ENCODE assay signal across 10 cellular contexts in genomic region chrX:48465336-48465933, GRCh38. TPM values are rescaled to one million over a fixed set of nuclear protein-coding genes. Genes with fewer than 3 reads are reported as not detected.
DNase-seq lines count a peak whose midpoint lies in the region; ATAC-seq and TF ChIP-seq lines count a peak whose summit lies in the region.
"Had no signal": no experiment of that assay in that cellular context is flagged by ENCODE, and none has a peak within 500 bp of the region (broad histone marks: within the 10 kb centered on the region; RNA-seq: fewer than 3 reads in every experiment).

No MANE protein-coding gene starts in this region.

- H3K36me3 ChIP-seq in GM23248 (ENCODE audit: low read depth) = no peaks in the 10 kb centered on the region
- peaks cover 1% of the 10 kb centered on the region; the same call in 1 of the 2 replicates for H3K36me3 ChIP-seq in H7 (replicated peaks; ENCODE audit: control insufficient read depth, insufficient read depth, low read length)
- H3K36me3 ChIP-seq: transverse colon had no signal

- H3K9me3 ChIP-seq in GM23248 (ENCODE audit: low read depth) = no peaks in the 10 kb centered on the region
- H3K9me3 ChIP-seq: transverse colon had no signal

- in situ Hi-C loops in GM23248 (cut with MboI) = no loop called here

- H3K9me2 ChIP-seq in GM23248 (ENCODE audit: insufficient read depth) = no peaks in the 10 kb centered on the region

- peaks cover 3% of the 10 kb centered on the region; the same call in 1 of the 2 replicates for H3K4me1 ChIP-seq in GM23248 (ENCODE audit: insufficient read depth)

- H3K9ac ChIP-seq in GM23248 = peak overlapping the region; percentile 73

- H4K20me1 ChIP-seq in GM23248 (ENCODE audit: insufficient read depth) = no peaks in the 10 kb centered on the region

- H3K4me3 ChIP-seq in GM23248 = peak overlapping the region; percentile 60
- no peak overlapping the region for H3K4me3 ChIP-seq in H7 (ENCODE audit: insufficient read depth, low read depth, low read length)
- H3K4me3 ChIP-seq: transverse colon had no signal

- no peaks in the 10 kb centered on the region; the same call in 1 of the 2 replicates for H3F3A ChIP-seq in GM23248 (ENCODE audit: insufficient read depth)

- H3K27me3 ChIP-seq in GM23248 (replicated peaks; ENCODE audit: insufficient read depth) (no peaks in the 10 kb centered on the region), H7 (ENCODE audit: control insufficient read depth, insufficient read depth, low read length) (no peaks in the 10 kb centered on the region)
- H3K27me3 ChIP-seq: transverse colon had no signal

- peak overlapping the region; percentile 67 for H3K4me2 ChIP-seq in GM23248 (ENCODE audit: unreplicated experiment)

- no peaks in the 10 kb centered on the region; the same call in 1 of the 2 replicates for H3K79me2 ChIP-seq in GM23248 (ENCODE audit: insufficient read depth)

- ATAC-seq in SK-N-SH treated with all-trans-retinoic acid at 6 μM for 48 hours = peak; percentile 76
- no peak for ATAC-seq in GM21528 (IDR thresholded peaks at IDR 0.05; ENCODE audit: low FRiP score, unreplicated experiment)
- no peak for ATAC-seq in GM21717 (IDR thresholded peaks at IDR 0.05; ENCODE audit: unreplicated experiment)

- H2AFZ ChIP-seq in GM23248 = peak overlapping the region; percentile 45

- peak overlapping the region; percentile 88 for H3K27ac ChIP-seq in GM23248
- H3K27ac ChIP-seq: transverse colon had no signal

- WGBS in GM23248 (ENCODE audit: low coverage in 1 of 2, low lambda C conversion rate in 2 of 2, missing lambda C conversion rate in 2 of 2), 2 experiments = 0 to 3% methylated on average over 6 to 9 of the region's 10 CpGs

- peak; percentile 92 for DNase-seq in GM23248
- DNase-seq in fibroblast of gingiva (ENCODE audit: low read depth) = peak; percentile 88
- DNase-seq in renal cortical epithelial cell (ENCODE audit: low read depth) = peak; percentile 77
- DNase-seq in activated gamma-delta T cell (lab: John Stamatoyannopoulos, UW) = no peak
- no peak for DNase-seq in H7
- DNase-seq: SIG-M5, transverse colon had no signal

TF ChIP-seq in SK-N-SH treated with all-trans-retinoic acid at 6 μM for 48 hours, 23 proteins besides CTCF, POLR2A, EP300 and RAD21:
- TF ChIP-seq TOX (CRISPR knock-in tag; IDR thresholded peaks at IDR 0.05; ENCODE audit: borderline replicate concordance) = no peak
- TF ChIP-seq GLIS3 (CRISPR knock-in tag; IDR thresholded peaks at IDR 0.05) = no peak

RNA-seq across cellular contexts. Expression of gene SLC38A5, which starts 4.6 kb away (rescaled TPM):
- 34.5 and 35.3 TPM in 2 replicates for total RNA-seq in GM23248 (2014; rRNA removed; shearing (Covaris generic))
- 31.5 and 32.4 TPM in 2 replicates for polyA plus RNA-seq in GM23248 (2016; fragmentation: Nextera tagmentation; extraction: Ambion mirVana)
- total RNA-seq in renal cortical epithelial cell = 27.7 and 53.7 TPM in 2 replicates
- 44.0 and 65.0 TPM in 2 replicates for total RNA-seq in H7 (2014; rRNA removed; shearing (Covaris generic))

RNA-seq across cellular contexts. Expression of gene FTSJ1, which starts 10.6 kb away (rescaled TPM):
- total RNA-seq in GM23248 (2014; rRNA removed; shearing (Covaris generic)) = 95.2 and 152 TPM in 2 replicates
- polyA plus RNA-seq in GM23248 (2016; fragmentation: Nextera tagmentation; extraction: Ambion mirVana) = 64.9 and 70.6 TPM in 2 replicates
- 48.1 and 92.2 TPM in 2 replicates for total RNA-seq in renal cortical epithelial cell
- 72.2 and 85.5 TPM in 2 replicates for total RNA-seq in H7 (2014; rRNA removed; shearing (Covaris generic))

RNA-seq across cellular contexts. Expression of gene PORCN, which starts 43.4 kb away (rescaled TPM):
- total RNA-seq in GM23248 (2014; rRNA removed; shearing (Covaris generic)) = 15.4 and 32.2 TPM in 2 replicates
- polyA plus RNA-seq in GM23248 (2016; fragmentation: Nextera tagmentation; extraction: Ambion mirVana) = 20.3 and 22.9 TPM in 2 replicates
- 9.2 and 15.3 TPM in 2 replicates for total RNA-seq in renal cortical epithelial cell
- total RNA-seq in H7 (2014; rRNA removed; shearing (Covaris generic)) = 22.8 and 23.8 TPM in 2 replicates

RNA-seq across cellular contexts. Expression of gene SSX4B, which starts 53.7 kb away (rescaled TPM):
- total RNA-seq in GM23248 (2014; rRNA removed; shearing (Covaris generic)) = not detected in 2 replicates
- not detected in 2 replicates for polyA plus RNA-seq in GM23248 (2016; fragmentation: Nextera tagmentation; extraction: Ambion mirVana)
- not detected in 2 replicates for total RNA-seq in renal cortical epithelial cell
- 0.26 TPM in 1 of 2 replicates, not detected in the other for total RNA-seq in H7 (2014; rRNA removed; shearing (Covaris generic))
- total RNA-seq: transverse colon had no signal

RNA-seq across cellular contexts. Expression of gene EBP, which starts 56.2 kb away (rescaled TPM):
- 17.0 and 21.1 TPM in 2 replicates for total RNA-seq in GM23248 (2014; rRNA removed; shearing (Covaris generic))
- polyA plus RNA-seq in GM23248 (2016; fragmentation: Nextera tagmentation; extraction: Ambion mirVana) = 45.0 and 48.3 TPM in 2 replicates
- 19.8 and 203 TPM in 2 replicates for total RNA-seq in renal cortical epithelial cell
- 158 and 159 TPM in 2 replicates for total RNA-seq in H7 (2014; rRNA removed; shearing (Covaris generic))

Comparison
In these comparisons a context has a peak if more than half of its experiments do, and no peak if none do; other contexts are left out.
1. DNase-seq: peak in GM23248 (single experiment), fibroblast of gingiva (single experiment) and renal cortical epithelial cell (single experiment); none in activated gamma-delta T cell (single experiment) and H7 (single experiment).